21 cellular contexts compared by ENCODE assay signal in the genomic region with DNA sequence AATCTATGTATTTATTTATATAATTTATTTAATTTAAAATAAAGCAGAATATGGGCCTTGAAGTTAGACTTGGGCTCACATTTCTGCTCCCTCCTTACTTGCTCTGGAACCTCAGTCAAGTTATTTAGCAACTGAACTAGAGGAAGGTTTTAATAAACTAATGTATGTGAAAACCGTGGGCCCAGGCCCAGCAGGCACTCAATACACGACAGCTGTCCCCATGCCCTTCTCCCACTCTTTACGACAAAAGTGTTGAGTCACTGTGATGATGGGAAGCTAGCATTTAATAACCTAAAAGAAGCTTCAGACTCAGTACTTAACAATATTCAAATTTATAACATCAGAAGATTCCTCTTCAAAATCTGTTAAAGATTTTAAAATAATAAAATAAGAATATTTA. TPM values are rescaled to one million over a fixed set of nuclear protein-coding genes. Genes with fewer than 3 reads are reported as not detected.
DNase-seq lines count a peak whose midpoint lies in the region; ATAC-seq and TF ChIP-seq lines count a peak whose summit lies in the region.
"Had no signal": no experiment of that assay in that cellular context is flagged by ENCODE, and none has a peak within 500 bp of the region (broad histone marks: within the 10 kb centered on the region; RNA-seq: fewer than 3 reads in every experiment).

No MANE protein-coding gene starts in this region.

- H3K56ac ChIP-seq in mesendoderm (ENCODE audit: low read length): no peak overlapping the region

- no peak for ATAC-seq in HG03520 (IDR thresholded peaks at IDR 0.05; ENCODE audit: unreplicated experiment)
- ATAC-seq: Panc1, T-cell had no signal

- no peaks in the 10 kb centered on the region for H3K27me3 ChIP-seq in SJCRH30
- no peaks in the 10 kb centered on the region for H3K27me3 ChIP-seq in mesendoderm (ENCODE audit: insufficient read depth, low read length, poor library complexity)
- H3K27me3 ChIP-seq in ovary: no peaks in the 10 kb centered on the region
- H3K27me3 ChIP-seq: BLaER1, MG63 had no signal

- H3K9ac ChIP-seq in mesendoderm (ENCODE audit: low read length): no peak overlapping the region
- H3K9ac ChIP-seq: BLaER1 had no signal

- DNase-seq in D341Med (ENCODE audit: low spot score) (peak; percentile 36), NCI-H2171 (lab: John Stamatoyannopoulos, UW) (peak; percentile 9), SJCRH30 (peak; percentile 7 to 18), mesendoderm (peak; percentile 13), ovary (no peak), KG1 (lab: John Stamatoyannopoulos, UW) (no peak)
- no peak for DNase-seq in activated T-cell treated with anti-CD3 and anti-CD28 coated beads, Interleukin-2, amount 50 U/mL, for 1 hour
- DNase-seq: CD4-positive, alpha-beta T cell; COR-L47; GOT3; HCEC 1CT; Kasumi-1; MG63; NCI-H1105; NCI-H146; NCI-H2029; NCI-H748 treated with DMSO at 0.1 percent for 48 hours; T-cell had no signal

- no peak overlapping the region for H3K4me2 ChIP-seq in mesendoderm (ENCODE audit: low read length)
- H3K4me2 ChIP-seq: BLaER1 had no signal

- no peak overlapping the region for H2BK15ac ChIP-seq in mesendoderm (replicated peaks; ENCODE audit: low read depth)

- no peak overlapping the region for H3K18ac ChIP-seq in mesendoderm (ENCODE audit: low read length)

- H2BK120ac ChIP-seq in mesendoderm (ENCODE audit: low read depth, low read length): no peak overlapping the region

- no peaks in the 10 kb centered on the region for H3K79me1 ChIP-seq in mesendoderm (ENCODE audit: low read length)

- H4K5ac ChIP-seq in mesendoderm (ENCODE audit: low read length): no peak overlapping the region

- H3K4ac ChIP-seq in mesendoderm (ENCODE audit: low read depth, low read length): no peak overlapping the region

- no peak for TF ChIP-seq EP300 in ovary (IDR thresholded peaks at IDR 0.05)

- no peak for TF ChIP-seq CTCF in ovary (IDR thresholded peaks at IDR 0.05)

- H3K9me3 ChIP-seq in SJCRH30 (replicated peaks): no peaks in the 10 kb centered on the region
- H3K9me3 ChIP-seq in ovary: no peaks in the 10 kb centered on the region
- H3K9me3 ChIP-seq: BLaER1, MG63 had no signal

- H3K23ac ChIP-seq in mesendoderm (ENCODE audit: low read length): no peak overlapping the region

- no peak for TF ChIP-seq POLR2A in ovary (IDR thresholded peaks at IDR 0.05)

- H3K27ac ChIP-seq in SJCRH30 (no peak overlapping the region), mesendoderm (ENCODE audit: low read depth, low read length) (no peak overlapping the region), ovary (no peak overlapping the region)
- H3K27ac ChIP-seq: BLaER1 had no signal

- no peaks in the 10 kb centered on the region for H3K79me2 ChIP-seq in mesendoderm (ENCODE audit: control insufficient read depth, insufficient read depth, low read length)

- no peak overlapping the region for H2AK5ac ChIP-seq in mesendoderm (ENCODE audit: low read length)

- intact Hi-C loops in ovary (cut with DNase I): no loop called here

- WGBS in mesendoderm (ENCODE audit: extremely low coverage, insufficient coverage, low lambda C conversion rate): no CpG with 5 or more reads among the region's 3 CpGs
- WGBS in ovary, 3 donors: 85 to 86% (median 86%) methylated on average over 3 of the region's 3 CpGs

- H2BK5ac ChIP-seq in mesendoderm (ENCODE audit: low read length): no peak overlapping the region

- H3K4me3 ChIP-seq in SJCRH30 (no peak overlapping the region), mesendoderm (ENCODE audit: low read length) (no peak overlapping the region), ovary (no peak overlapping the region)
- H3K4me3 ChIP-seq: BLaER1, MG63 had no signal

- H3K36me3 ChIP-seq in SJCRH30 (peaks cover 7% of the 10 kb centered on the region; the same call in 1 of the 2 replicates), mesendoderm (ENCODE audit: control insufficient read depth, insufficient read depth, low read length) (no peaks in the 10 kb centered on the region), ovary (no peaks in the 10 kb centered on the region)

- H3K4me1 ChIP-seq in SJCRH30 (peaks cover 4% of the 10 kb centered on the region), mesendoderm (ENCODE audit: control insufficient read depth, low read depth, low read length) (no peaks in the 10 kb centered on the region), ovary (ENCODE audit: insufficient read depth) (no peaks in the 10 kb centered on the region)
- H3K4me1 ChIP-seq: BLaER1 had no signal

- H4K8ac ChIP-seq in mesendoderm (ENCODE audit: low read depth, low read length): no peak overlapping the region

RNA-seq across cellular contexts. Expression of gene SERAC1, which starts 46.7 kb away (rescaled TPM):
- total RNA-seq in SJCRH30 (2014; rRNA removed; shearing (Covaris generic)): 11.2 and 12.3 TPM in 2 replicates
- 6.2 TPM for polyA plus RNA-seq in mesendoderm (2013, experiment 1 of 2)
- 6.3 TPM for polyA plus RNA-seq in mesendoderm (2013, experiment 2 of 2)
- total RNA-seq in ovary: 10 to 100 TPM in 1 of 7 donors, 1 to 10 TPM in 6; 3.9 to 11.9 (median 6.3) TPM
- 1 to 10 TPM; 3.7 to 9.0 TPM for polyA plus RNA-seq in ovary

RNA-seq across cellular contexts. Expression of gene GTF2H5, which starts 46.8 kb away (rescaled TPM):
- 6.7 and 7.9 TPM in 2 replicates for total RNA-seq in SJCRH30 (2014; rRNA removed; shearing (Covaris generic))
- polyA plus RNA-seq in mesendoderm (2013, experiment 1 of 2): 21.3 TPM
- polyA plus RNA-seq in mesendoderm (2013, experiment 2 of 2): 20.4 TPM
- total RNA-seq in ovary: 10 to 100 TPM in 5 of 7 donors, 1 to 10 TPM in 2; 2.1 to 22.3 (median 18.0) TPM
- polyA plus RNA-seq in ovary: 10 to 100 TPM in 1 of 2 donors, 1 to 10 TPM in 1; 7.4 to 31.2 TPM

Comparison
In these comparisons a context has a peak if more than half of its experiments do, and no peak if none do; other contexts are left out.
1. DNase-seq: peak in D341Med (single experiment), NCI-H2171 (single experiment), SJCRH30 (2 of 2) and mesendoderm (single experiment); none in ovary (0 of 5), activated T-cell treated with anti-CD3 and anti-CD28 coated beads, Interleukin-2, amount 50 U/mL, for 1 hour (single experiment) and KG1 (single experiment).